17 cellular contexts compared by ENCODE assay signal in genomic region chr13:106498571-106498970, GRCh38. TPM values are rescaled to one million over a fixed set of nuclear protein-coding genes. Genes with fewer than 3 reads are reported as not detected.
DNase-seq lines count a peak whose midpoint lies in the region; ATAC-seq and TF ChIP-seq lines count a peak whose summit lies in the region.
"Had no signal": no experiment of that assay in that cellular context is flagged by ENCODE, and none has a peak within 500 bp of the region (broad histone marks: within the 10 kb centered on the region; RNA-seq: fewer than 3 reads in every experiment).

No MANE protein-coding gene starts in this region.

- H3K27me3 ChIP-seq in heart right ventricle (peaks cover 0 to 12% (median 0%) of the 10 kb centered on the region in 7 donors), muscle layer of duodenum (ENCODE audit: low read depth, low read length) (no peaks in the 10 kb centered on the region), vagina (no peaks in the 10 kb centered on the region)
- H3K27me3 ChIP-seq: suprapubic skin had no signal

- DNase-seq in heart right ventricle (no peak), left ventricle myocardium superior (no peak), vagina (ENCODE audit: extremely low spot score in 2 of 2) (no peak), GM19238 (ENCODE audit: insufficient read length, low spot score) (no peak)
- DNase-seq in activated CD8-positive, alpha-beta T cell treated with anti-CD3 and anti-CD28 coated beads for 36 hours, result no peak
- DNase-seq: activated CD4-positive, CD25-positive, alpha-beta regulatory T cell treated with anti-CD3 and anti-CD28 coated beads, Interleukin-2, amount 50 U/mL, for 72 hours; activated CD8-positive, alpha-beta memory T cell treated with anti-CD3 and anti-CD28 coated beads, Interleukin-2, amount 50 U/mL, for 4 hours; activated naive CD4-positive, alpha-beta T cell treated with anti-CD3 and anti-CD28 coated beads for 36 hours; CD8-positive, alpha-beta memory T cell; NCI-H1092; NCI-H748 treated with DMSO at 0.1 percent for 48 hours had no signal

- no peak for TF ChIP-seq POLR2A in vagina (IDR thresholded peaks at IDR 0.05)

- CTCF ChIA-PET in activated CD8-positive, alpha-beta T cell treated with anti-CD3 and anti-CD28 coated beads for 36 hours (lab: Charles Lee), result interaction anchor here (1.3 kb wide), 1 partner anchor 37 kb away, joined by 4 read pairs; the partner anchor contains the start of gene EFNB2

- H3K4me3 Mint-ChIP-seq in activated CD8-positive, alpha-beta T cell treated with anti-CD3 and anti-CD28 coated beads for 36 hours, result no peak overlapping the region
- H3K4me3 Mint-ChIP-seq: activated naive CD4-positive, alpha-beta T cell treated with anti-CD3 and anti-CD28 coated beads for 36 hours; CD8-positive, alpha-beta memory T cell; T-helper 1 cell treated with Interleukin-12 subunit alpha and Interleukin-12 subunit beta and Interleukin-4 antibody, amounts not matched to agents 30 μg/mL and 1 μg/mL, for 36 hours had no signal

- peaks cover 10% of the 10 kb centered on the region for H3K4me1 Mint-ChIP-seq in activated CD8-positive, alpha-beta T cell treated with anti-CD3 and anti-CD28 coated beads for 36 hours (ENCODE audit: low read depth)

- no peak overlapping the region for H3K4me3 ChIP-seq in heart right ventricle
- H3K4me3 ChIP-seq in muscle layer of duodenum (ENCODE audit: low read depth in 1 of 2, low read length in 2 of 2), result no peak overlapping the region
- H3K4me3 ChIP-seq in vagina, result no peak overlapping the region
- H3K4me3 ChIP-seq: prostate gland, suprapubic skin had no signal

- H3K36me3 Mint-ChIP-seq in activated CD8-positive, alpha-beta T cell treated with anti-CD3 and anti-CD28 coated beads for 36 hours (ENCODE audit: low read depth), result no peaks in the 10 kb centered on the region
- H3K36me3 Mint-ChIP-seq: CD8-positive, alpha-beta memory T cell had no signal

- H3K27ac ChIP-seq in heart right ventricle (peak overlapping the region in 6 of 10 donors; percentile 8 to 89 (median 59)), cingulate gyrus (ENCODE audit: low read depth, low read length) (peak overlapping the region; percentile 67), muscle layer of duodenum (ENCODE audit: low read length) (peak overlapping the region; percentile 26), vagina (peak overlapping the region; percentile 6)
- H3K27ac ChIP-seq: prostate gland, suprapubic skin had no signal

- TF ChIP-seq CTCF in heart right ventricle (IDR thresholded peaks at IDR 0.05) (no peak), vagina (IDR thresholded peaks at IDR 0.05) (no peak)
- TF ChIP-seq CTCF in activated CD8-positive, alpha-beta T cell treated with anti-CD3 and anti-CD28 coated beads for 36 hours (IDR thresholded peaks at IDR 0.05), result no peak

- H3K9me3 Mint-ChIP-seq in activated CD8-positive, alpha-beta T cell treated with anti-CD3 and anti-CD28 coated beads for 36 hours, result no peaks in the 10 kb centered on the region
- H3K9me3 Mint-ChIP-seq: activated naive CD4-positive, alpha-beta T cell treated with anti-CD3 and anti-CD28 coated beads for 36 hours; CD8-positive, alpha-beta memory T cell; T-helper 1 cell treated with Interleukin-12 subunit alpha and Interleukin-12 subunit beta and Interleukin-4 antibody, amounts not matched to agents 30 μg/mL and 1 μg/mL, for 36 hours had no signal

- 46 to 71% methylated on average over 1 of the region's 1 CpG for WGBS in heart right ventricle, 2 donors

- H3K4me1 ChIP-seq in heart right ventricle (peaks cover 0 to 87% (median 33%) of the 10 kb centered on the region in 9 donors), muscle layer of duodenum (ENCODE audit: control insufficient read depth in 1 of 2, insufficient read depth in 2 of 2, low read length in 2 of 2) (peaks cover 0 to 11% of the 10 kb centered on the region in 2 donors), vagina (peaks cover 25% of the 10 kb centered on the region)
- H3K4me1 ChIP-seq: prostate gland had no signal

- H3K9me3 ChIP-seq in heart right ventricle, result no peaks in the 10 kb centered on the region
- H3K9me3 ChIP-seq in muscle layer of duodenum (ENCODE audit: control insufficient read depth in 1 of 2, low read length in 2 of 2), result no peaks in the 10 kb centered on the region
- no peaks in the 10 kb centered on the region for H3K9me3 ChIP-seq in vagina
- H3K9me3 ChIP-seq: prostate gland, suprapubic skin had no signal

- POLR2A ChIA-PET in activated CD8-positive, alpha-beta T cell treated with anti-CD3 and anti-CD28 coated beads for 36 hours (lab: Charles Lee), result no interaction called here

- no peak overlapping the region for H3K27ac Mint-ChIP-seq in activated CD8-positive, alpha-beta T cell treated with anti-CD3 and anti-CD28 coated beads for 36 hours
- H3K27ac Mint-ChIP-seq: activated naive CD4-positive, alpha-beta T cell treated with anti-CD3 and anti-CD28 coated beads for 36 hours; CD8-positive, alpha-beta memory T cell; T-helper 1 cell treated with Interleukin-12 subunit alpha and Interleukin-12 subunit beta and Interleukin-4 antibody, amounts not matched to agents 30 μg/mL and 1 μg/mL, for 36 hours had no signal

- intact Hi-C loops in heart right ventricle (cut with DNase I), result loop anchor here in 1 of 10 donors (5.0 kb wide), 1 partner anchor 34 kb away; no protein-coding TSS in a partner anchor
- intact Hi-C loops in left ventricle myocardium superior (cut with micrococcal nuclease), result no loop called here
- intact Hi-C loops in vagina (cut with DNase I), result no loop called here
- intact Hi-C loops in activated CD8-positive, alpha-beta T cell treated with anti-CD3 and anti-CD28 coated beads for 36 hours (cut with micrococcal nuclease), result no loop called here

- ATAC-seq in heart right ventricle (no peak), left ventricle myocardium superior (no peak), GM18498 (IDR thresholded peaks at IDR 0.05; ENCODE audit: unreplicated experiment) (no peak)
- ATAC-seq in activated CD8-positive, alpha-beta T cell treated with anti-CD3 and anti-CD28 coated beads for 36 hours, result no peak

- H3K36me3 ChIP-seq in heart right ventricle (peaks cover 0 to 21% (median 2%) of the 10 kb centered on the region in 9 donors), muscle layer of duodenum (ENCODE audit: control insufficient read depth in 1 of 2, insufficient read depth in 2 of 2, low read length in 2 of 2) (peaks cover 0 to 6% of the 10 kb centered on the region in 2 donors), vagina (no peaks in the 10 kb centered on the region)

- H3K27me3 Mint-ChIP-seq in activated CD8-positive, alpha-beta T cell treated with anti-CD3 and anti-CD28 coated beads for 36 hours, result peaks cover 48% of the 10 kb centered on the region

RNA-seq across cellular contexts. Expression of gene EFNB2, which starts 36.9 kb away (rescaled TPM):
- total RNA-seq in heart right ventricle (10 to 100 TPM in 9 of 10 donors, 1 to 10 TPM in 1; 9.7 to 21.1 (median 14.8) TPM), left ventricle myocardium superior (9.2 TPM), vagina (17.9 TPM)
- 10 to 100 TPM; 11.8 to 14.1 TPM for polyA plus RNA-seq in heart right ventricle
- total RNA-seq in activated CD8-positive, alpha-beta T cell treated with anti-CD3 and anti-CD28 coated beads for 36 hours, result under 1 TPM; 0.11 to 0.20 TPM

Comparison
In these comparisons a context has a peak if more than half of its experiments do, and no peak if none do; other contexts are left out.
1. H3K27ac ChIP-seq: peak in every context shown above with its lines; median percentile 67 in cingulate gyrus; 59 in heart right ventricle; 26 in muscle layer of duodenum; 6 in vagina.